ENCODE assay signal across 1 cellular context in genomic region chr15:62850318-62850717, GRCh38.
TF ChIP-seq lines count a peak whose summit lies in the region.

No MANE protein-coding gene starts in this region.

TF ChIP-seq in GM23338, 12 proteins besides CTCF, POLR2A, EP300 and RAD21 (continued from another document):
- no peak for TF ChIP-seq ZNF462 (CRISPR knock-in tag; IDR thresholded peaks at IDR 0.05)
- TF ChIP-seq EZH2 (IDR thresholded peaks at IDR 0.05; ENCODE audit: low read depth, unreplicated experiment), result no peak
- no peak for TF ChIP-seq ETS1 (IDR thresholded peaks at IDR 0.05)
- no peak for TF ChIP-seq ZNF114 (CRISPR knock-in tag; IDR thresholded peaks at IDR 0.05)
- TF ChIP-seq POLR2AphosphoS5 (IDR thresholded peaks at IDR 0.05; ENCODE audit: low read depth), result no peak
TF ChIP-seq in GM23338: peak in this region for 0.
